1 cellular context compared by ENCODE assay signal in genomic region chr2:10165816-10166488, GRCh38.
A peak's percentile ranks its signal among the peaks of the same experiment; 100 is the strongest.
TF ChIP-seq lines count a peak whose summit lies in the region.

No MANE protein-coding gene starts in this region.

TF ChIP-seq in K562, 482 proteins besides CTCF, POLR2A, EP300 and RAD21:
- TF ChIP-seq MITF (IDR thresholded peaks at IDR 0.05) (no peak), POLR2G (IDR thresholded peaks at IDR 0.05; ENCODE audit: low read depth, low read length) (peak; percentile 44)
